In the genomic region with DNA sequence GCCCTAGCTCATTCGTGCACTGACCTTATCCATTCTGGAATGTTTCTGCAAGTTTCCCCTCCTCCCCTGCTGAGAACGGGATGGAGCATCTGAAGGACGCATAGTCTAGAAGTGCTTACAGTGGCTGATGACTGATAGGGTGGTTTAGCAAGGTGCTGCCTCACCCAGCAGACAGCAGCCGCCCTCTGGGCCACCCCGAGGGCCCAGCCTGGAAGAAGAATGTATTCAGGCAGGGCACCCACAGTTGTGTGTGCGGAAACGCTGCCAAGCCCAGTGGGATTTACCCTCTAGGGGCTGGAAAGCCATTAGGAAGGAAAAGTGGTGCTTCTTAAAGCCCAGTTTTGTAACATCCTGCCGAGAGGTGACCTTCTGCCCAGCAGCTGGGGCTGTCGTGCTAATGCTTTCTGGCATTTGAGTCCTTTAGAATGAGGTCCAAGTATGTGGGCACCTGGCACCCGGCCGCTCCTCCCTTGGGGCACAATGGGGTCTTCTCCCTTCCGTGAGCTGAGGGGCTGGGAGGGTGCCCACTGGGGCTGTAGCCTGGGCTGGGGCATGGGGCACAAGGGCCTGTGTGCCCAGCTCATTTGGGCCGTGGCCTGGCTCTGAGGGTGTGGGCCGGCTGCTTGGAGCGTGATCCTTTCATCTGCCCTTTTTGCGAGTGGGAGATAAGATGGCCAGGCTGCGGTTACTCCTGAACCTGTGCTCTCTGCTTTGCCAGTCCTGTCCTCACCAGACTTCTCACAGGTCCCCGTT, we compare ENCODE assay signal across 14 cellular contexts. TPM values are rescaled to one million over a fixed set of nuclear protein-coding genes. Genes with fewer than 3 reads are reported as not detected.
A peak's percentile ranks its signal among the peaks of the same experiment; 100 is the strongest.
DNase-seq lines count a peak whose midpoint lies in the region; ATAC-seq, FAIRE-seq and TF ChIP-seq lines count a peak whose summit lies in the region.
"Had no signal": no experiment of that assay in that cellular context is flagged by ENCODE, and none has a peak within 500 bp of the region (broad histone marks: within the 10 kb centered on the region; RNA-seq: fewer than 3 reads in every experiment).

No MANE protein-coding gene starts in this region.

- POLR2A ChIA-PET in H1 (lab: Charles Lee; ENCODE audit: partially characterized antibody) (interaction anchor here (1.2 to 6.7 kb wide), 6 partner anchors 8 to 35 kb away, joined by 3 to 44 read pairs (median 3); a partner anchor contains a TSS), GM10248 (lab: Yijun Ruan, JAX) (no interaction called here)

- no peak overlapping the region for H3K14ac ChIP-seq in H1 (ENCODE audit: insufficient read length)

- H3K4ac ChIP-seq in H1 (replicated peaks; ENCODE audit: insufficient read length, low read depth, low read length), result no peak overlapping the region

- no peak for FAIRE-seq in H1 (lab: Jason Lieb, UNC)
- FAIRE-seq: frontal cortex had no signal

- ATAC-seq in right cardiac atrium (no peak), left ventricle myocardium superior (no peak), GM19467 (IDR thresholded peaks at IDR 0.05; ENCODE audit: unreplicated experiment) (no peak)
- ATAC-seq in stimulated activated naive B cell treated with anti-CD40 and anti-IgM and Interleukin-4, amounts not matched to agents 10 μg/mL and 1 μg/mL and 100 μg/mL, for 72 hours (replicated peaks), result no peak
- ATAC-seq: activated T-helper 17 cell treated with anti-CD3 and anti-CD28 coated beads, Interleukin-2, amount 50 U/mL, for 72 hours had no signal

- 70% methylated on average over 18 of the region's 18 CpGs for WGBS in right cardiac atrium
- WGBS in H1 (ENCODE audit: extremely low coverage in 1 of 2, insufficient coverage in 1 of 2, insufficient read length in 1 of 2, insufficient replicate concordance in 2 of 2, low coverage in 1 of 2, low lambda C conversion rate in 2 of 2, missing lambda C conversion rate in 1 of 2), 2 experiments, result 85% methylated on average over 18 of the region's 18 CpGs; no CpG with 5 or more reads in 1 of the 2 experiments

- H3K27ac ChIP-seq in right cardiac atrium (ENCODE audit: low read length), result no peak overlapping the region
- H3K27ac ChIP-seq in H1 (ENCODE audit: low read depth, low read length), result no peak overlapping the region
- H3K27ac ChIP-seq: SJSA1 had no signal

- no peak overlapping the region for H3K56ac ChIP-seq in H1 (replicated peaks; ENCODE audit: insufficient read length, low read depth, low read length)

- H3K23me2 ChIP-seq in H1 (ENCODE audit: low read depth, low read length), result no peaks in the 10 kb centered on the region; the same call in 1 of the 2 replicates

- H4K5ac ChIP-seq in H1 (ENCODE audit: insufficient read length, low read depth, low read length), result no peak overlapping the region

- TF ChIP-seq RAD21 in H1 (IDR thresholded peaks at IDR 0.05 in 1 of 2, conservative IDR thresholded peaks at IDR 0.05 in 1 of 2; ENCODE audit: low read depth in 2 of 2, low read length in 2 of 2), result no peak

- H3K18ac ChIP-seq in H1 (ENCODE audit: extremely low read depth, low read length), result no peak overlapping the region

- H2BK12ac ChIP-seq in H1 (ENCODE audit: low read depth, low read length), result no peak overlapping the region

- peaks cover 23 to 29% of the 10 kb centered on the region in 2 donors for H3K27me3 Mint-ChIP-seq in stimulated activated naive B cell treated with anti-CD40 and anti-IgM and Interleukin-4, amounts not matched to agents 10 μg/mL and 1 μg/mL and 100 μg/mL, for 72 hours

- no peak overlapping the region for H4K8ac ChIP-seq in H1 (ENCODE audit: extremely low read depth, insufficient read depth, low read length)

- no peak overlapping the region for H4K91ac ChIP-seq in H1 (replicated peaks; ENCODE audit: insufficient read length, low read length)

- H2BK15ac ChIP-seq in H1 (ENCODE audit: low read length), result no peak overlapping the region

- no peak overlapping the region for H2BK20ac ChIP-seq in H1 (ENCODE audit: low read length)

- no peak overlapping the region for H3K27ac Mint-ChIP-seq in stimulated activated naive B cell treated with anti-CD40 and anti-IgM and Interleukin-4, amounts not matched to agents 10 μg/mL and 1 μg/mL and 100 μg/mL, for 72 hours
- H3K27ac Mint-ChIP-seq: activated T-helper 17 cell treated with anti-CD3 and anti-CD28 coated beads, Interleukin-2, amount 50 U/mL, for 72 hours had no signal

- H3K4me3 ChIP-seq in right cardiac atrium (ENCODE audit: low read length) (no peak overlapping the region), H1 (ENCODE audit: extremely low read depth in 1 of 4, insufficient read depth in 2 of 4, low read depth in 3 of 4, low read length in 4 of 4) (no peak overlapping the region)
- H3K4me3 ChIP-seq: SJSA1 had no signal

- H3K4me1 ChIP-seq in right cardiac atrium (ENCODE audit: control insufficient read depth, insufficient read depth, low read length) (peaks cover 2% of the 10 kb centered on the region), H1 (replicated peaks in 1 of 4; ENCODE audit: control insufficient read depth in 3 of 4, insufficient read depth in 4 of 4, low read length in 3 of 4) (peaks cover 0 to 15% (median 6%) of the 10 kb centered on the region in 4 experiments; a peak in 6 of 7 replicates)
- H3K4me1 ChIP-seq: SJSA1 had no signal

- peaks cover 0 to 53% of the 10 kb centered on the region in 2 experiments; a peak in 3 of 4 replicates for H3K79me2 ChIP-seq in H1 (ENCODE audit: control insufficient read depth in 1 of 2, insufficient read depth in 2 of 2, low read length in 2 of 2)

- H3K79me1 ChIP-seq in H1 (ENCODE audit: low read depth, low read length), result peaks cover 27% of the 10 kb centered on the region

- no peak overlapping the region for H3K9ac ChIP-seq in H1 (replicated peaks in 1 of 4; ENCODE audit: extremely low read depth in 1 of 4, low read depth in 3 of 4, low read length in 3 of 4)

- no peak overlapping the region; the same call in 1 of the 2 replicates for H2BK5ac ChIP-seq in H1 (ENCODE audit: low read depth, low read length)

- no peaks in the 10 kb centered on the region for H3K27me3 ChIP-seq in right cardiac atrium (ENCODE audit: control insufficient read depth, insufficient read depth)
- no peaks in the 10 kb centered on the region for H3K27me3 ChIP-seq in H1 (replicated peaks in 1 of 4; ENCODE audit: control insufficient read depth in 3 of 4, extremely low read depth in 1 of 4, insufficient read depth in 3 of 4, low read length in 3 of 4)
- H3K27me3 ChIP-seq: SJSA1 had no signal

- peaks cover 6 to 37% of the 10 kb centered on the region in 2 experiments for H4K20me1 ChIP-seq in H1 (replicated peaks in 1 of 2; ENCODE audit: control insufficient read depth in 1 of 2, insufficient read depth in 2 of 2, low read length in 2 of 2)

- no peak for TF ChIP-seq CTCF in H1 (IDR thresholded peaks at IDR 0.05; ENCODE audit: control extremely low read depth in 1 of 3, insufficient read depth in 1 of 3, low read depth in 1 of 3, low read length in 3 of 3)
- no peak for TF ChIP-seq CTCF in GM10248 (IDR thresholded peaks at IDR 0.05; ENCODE audit: control extremely low read depth, extremely low read depth, low read depth, missing control alignments)

- intact Hi-C loops in right cardiac atrium (cut with DNase I), result no loop called here
- intact Hi-C loops in left ventricle myocardium superior (cut with micrococcal nuclease), result no loop called here

- no peak overlapping the region for H2AFZ ChIP-seq in H1 (ENCODE audit: low read length)

- no peak overlapping the region for H2BK120ac ChIP-seq in H1 (replicated peaks; ENCODE audit: low read depth, low read length)

- CTCF ChIA-PET in H1 (lab: Charles Lee; ENCODE audit: partially characterized antibody), result interaction anchor here (0.6 to 1.4 kb wide), 6 partner anchors 12 to 257 kb away, joined by 3 to 5 read pairs (median 3); no protein-coding TSS in a partner anchor
- CTCF ChIA-PET in GM10248 (lab: Yijun Ruan, JAX), result no interaction called here

- no peak for TF ChIP-seq POLR2A in H1 (IDR thresholded peaks at IDR 0.05; ENCODE audit: control extremely low read depth in 1 of 2, low read depth in 2 of 2, low read length in 2 of 2)

- H3K36me3 Mint-ChIP-seq in stimulated activated naive B cell treated with anti-CD40 and anti-IgM and Interleukin-4, amounts not matched to agents 10 μg/mL and 1 μg/mL and 100 μg/mL, for 72 hours, result no peaks in the 10 kb centered on the region

- peaks cover 11 to 24% (median 16%) of the 10 kb centered on the region in 4 experiments; a peak in 6 of 8 replicates for H3K36me3 ChIP-seq in H1 (ENCODE audit: control insufficient read depth in 2 of 4, insufficient read depth in 4 of 4, low read length in 3 of 4)

- H3K4me2 ChIP-seq in H1 (ENCODE audit: insufficient read depth in 1 of 2, low read depth in 2 of 2, low read length in 2 of 2), result no peak overlapping the region

- H3K4me1 Mint-ChIP-seq in stimulated activated naive B cell treated with anti-CD40 and anti-IgM and Interleukin-4, amounts not matched to agents 10 μg/mL and 1 μg/mL and 100 μg/mL, for 72 hours, result no peaks in the 10 kb centered on the region
- H3K4me1 Mint-ChIP-seq: activated T-helper 17 cell treated with anti-CD3 and anti-CD28 coated beads, Interleukin-2, amount 50 U/mL, for 72 hours had no signal

- no peak overlapping the region for H3K4me3 Mint-ChIP-seq in stimulated activated naive B cell treated with anti-CD40 and anti-IgM and Interleukin-4, amounts not matched to agents 10 μg/mL and 1 μg/mL and 100 μg/mL, for 72 hours
- H3K4me3 Mint-ChIP-seq: activated T-helper 17 cell treated with anti-CD3 and anti-CD28 coated beads, Interleukin-2, amount 50 U/mL, for 72 hours had no signal

- H3K9me3 ChIP-seq in right cardiac atrium (ENCODE audit: control insufficient read depth, low read length) (no peaks in the 10 kb centered on the region), H1 (ENCODE audit: insufficient read depth in 2 of 2, low read depth in 1 of 2, low read length in 1 of 2) (no peaks in the 10 kb centered on the region)
- H3K9me3 ChIP-seq: SJSA1 had no signal

- H3K23ac ChIP-seq in H1 (ENCODE audit: insufficient read length), result no peak overlapping the region

- no peak for TF ChIP-seq EP300 in H1 (IDR thresholded peaks at IDR 0.05; ENCODE audit: borderline replicate concordance in 1 of 2, low read depth in 2 of 2, low read length in 2 of 2)

- no peaks in the 10 kb centered on the region for H3K9me3 Mint-ChIP-seq in stimulated activated naive B cell treated with anti-CD40 and anti-IgM and Interleukin-4, amounts not matched to agents 10 μg/mL and 1 μg/mL and 100 μg/mL, for 72 hours
- H3K9me3 Mint-ChIP-seq: activated T-helper 17 cell treated with anti-CD3 and anti-CD28 coated beads, Interleukin-2, amount 50 U/mL, for 72 hours had no signal

- no peak overlapping the region for H2AK5ac ChIP-seq in H1 (ENCODE audit: low read depth, low read length)

- DNase-seq in right cardiac atrium (peak in 2 of 3 donors; percentile 44 to 60), left ventricle myocardium superior (no peak), H1 (ENCODE audit: low read depth in 1 of 2, low spot score in 2 of 2) (no peak), myocyte (ENCODE audit: low read depth) (peak; percentile 23), GM10248 (ENCODE audit: extremely low spot score) (no peak), T-helper 1 cell (no peak)
- no peak for DNase-seq in stimulated activated naive B cell treated with anti-CD40 and anti-IgM and Interleukin-4, amounts not matched to agents 10 μg/mL and 1 μg/mL and 100 μg/mL, for 72 hours
- DNase-seq: activated CD4-positive, CD25-positive, alpha-beta regulatory T cell treated with anti-CD3 and anti-CD28 coated beads, Interleukin-2, amount 50 U/mL, for 72 hours; central memory CD4-positive, alpha-beta T cell; NCI-H446 treated with DMSO at 0.1 percent for 48 hours had no signal

RNA-seq across cellular contexts. Expression of a gene that starts 14.4 kb away (rescaled TPM):
- total RNA-seq in right cardiac atrium (100 to 1,000 TPM; 286 to 456 (median 397) TPM), left ventricle myocardium superior (93.3 TPM), myocyte (12.2 and 12.6 TPM in 2 replicates)
- polyA plus RNA-seq in right cardiac atrium (228 TPM), H1 (2011; rRNA removed) (159 and 233 TPM in 2 replicates)
- 168 and 184 TPM in 2 replicates for total RNA-seq in H1 (2021; fragmentation: NEBNext Ultra II Directional; extraction: Animal tissue kit (Norgen Biotek cat#: 25700))
- 123 TPM for polyA plus RNA-seq in H1 (2011; cell fraction: cytosol; rRNA removed)
- polyA plus RNA-seq in H1 (2011; cell fraction: nucleus; rRNA removed), result 198 TPM
- polyA plus RNA-seq in H1 (2012, experiment 1 of 2), result 88.4 to 175 TPM (median 162 TPM) in 4 replicates
- polyA plus RNA-seq in H1 (2012, experiment 2 of 2), result 163 TPM
- 274 TPM for polyA plus RNA-seq in H1 (2013, experiment 1 of 2)
- 273 TPM for polyA plus RNA-seq in H1 (2013, experiment 2 of 2)
- polyA minus RNA-seq in H1 (2011; rRNA and poly(A)+ RNA removed), result 96.7 and 97.8 TPM in 2 replicates
- 152 TPM for polyA minus RNA-seq in H1 (2011; cell fraction: cytosol; rRNA and poly(A)+ RNA removed)
- 80.3 TPM for polyA minus RNA-seq in H1 (2011; cell fraction: nucleus; rRNA and poly(A)+ RNA removed)
- 7.4 TPM for polyA plus RNA-seq in myocyte (2012)

Comparison
In these comparisons a context has a peak if more than half of its experiments do, and no peak if none do; other contexts are left out.
1. DNase-seq: peak in right cardiac atrium (2 of 3) and myocyte (single experiment); none in left ventricle myocardium superior (single experiment), H1 (0 of 2), stimulated activated naive B cell treated with anti-CD40 and anti-IgM and Interleukin-4, amounts not matched to agents 10 μg/mL and 1 μg/mL and 100 μg/mL, for 72 hours (single experiment), GM10248 (single experiment) and T-helper 1 cell (0 of 5).